Comparison of ENCODE assay signal across 16 cellular contexts in the genomic region with DNA sequence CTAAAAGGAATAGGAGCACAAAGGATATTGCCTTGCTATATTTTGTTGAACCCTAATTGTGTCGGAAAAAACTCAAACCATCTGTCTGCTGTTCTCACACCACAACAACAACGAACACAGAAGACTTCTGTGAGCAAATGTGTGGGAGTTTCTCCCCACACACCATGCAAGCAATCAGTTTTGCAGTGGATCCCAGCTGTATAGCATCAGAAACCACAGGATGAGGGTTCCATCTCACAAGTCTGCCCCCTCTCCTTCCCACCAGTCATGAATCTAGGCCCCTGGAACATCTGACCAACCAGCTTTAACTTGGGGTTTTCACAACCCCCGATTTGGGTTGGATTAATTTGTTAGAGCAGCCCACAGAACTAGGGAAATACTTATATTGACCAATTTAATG.
"Had no signal": no experiment of that assay in that cellular context is flagged by ENCODE, and none has a peak within 500 bp of the region (broad histone marks: within the 10 kb centered on the region; RNA-seq: fewer than 3 reads in every experiment).

No MANE protein-coding gene starts in this region.

- FAIRE-seq: small intestine had no signal

- H3K27me3 ChIP-seq: adrenal gland, brain microvascular endothelial cell had no signal

- DNase-seq: activated naive CD4-positive, alpha-beta T cell treated with anti-CD3 and anti-CD28 coated beads for 36 hours; adrenal gland; brain microvascular endothelial cell; cerebellar nuclear complex; dermis blood vessel endothelial cell; immature natural killer cell; naive thymus-derived CD4-positive, alpha-beta T cell; nucleus accumbens; right cardiac atrium; small intestine; T-helper 9 cell; trophoblast cell had no signal

- H3K27ac ChIP-seq: adrenal gland, brain microvascular endothelial cell, VCaP had no signal

- H3K9me3 Mint-ChIP-seq: activated naive CD4-positive, alpha-beta T cell treated with anti-CD3 and anti-CD28 coated beads for 36 hours; activated T-helper 17 cell treated with anti-CD3 and anti-CD28 coated beads, Interleukin-2, amount 50 U/mL, for 72 hours; immature natural killer cell; naive thymus-derived CD4-positive, alpha-beta T cell; stimulated activated memory B cell treated with anti-CD40 and anti-IgM and Interleukin-4, amounts not matched to agents 10 μg/mL and 1 μg/mL and 100 μg/mL, for 72 hours had no signal

- H3K9me3 ChIP-seq: adrenal gland had no signal

- H3K36me3 ChIP-seq: adrenal gland, brain microvascular endothelial cell had no signal

- H3K27me3 Mint-ChIP-seq: activated T-helper 17 cell treated with anti-CD3 and anti-CD28 coated beads, Interleukin-2, amount 50 U/mL, for 72 hours; naive thymus-derived CD4-positive, alpha-beta T cell; progenitor cell of endocrine pancreas; stimulated activated memory B cell treated with anti-CD40 and anti-IgM and Interleukin-4, amounts not matched to agents 10 μg/mL and 1 μg/mL and 100 μg/mL, for 72 hours had no signal

- H3K4me3 Mint-ChIP-seq: activated naive CD4-positive, alpha-beta T cell treated with anti-CD3 and anti-CD28 coated beads for 36 hours; activated T-helper 17 cell treated with anti-CD3 and anti-CD28 coated beads, Interleukin-2, amount 50 U/mL, for 72 hours; immature natural killer cell; naive thymus-derived CD4-positive, alpha-beta T cell; stimulated activated memory B cell treated with anti-CD40 and anti-IgM and Interleukin-4, amounts not matched to agents 10 μg/mL and 1 μg/mL and 100 μg/mL, for 72 hours had no signal

- H3K27ac Mint-ChIP-seq: activated naive CD4-positive, alpha-beta T cell treated with anti-CD3 and anti-CD28 coated beads for 36 hours; activated T-helper 17 cell treated with anti-CD3 and anti-CD28 coated beads, Interleukin-2, amount 50 U/mL, for 72 hours; progenitor cell of endocrine pancreas; stimulated activated memory B cell treated with anti-CD40 and anti-IgM and Interleukin-4, amounts not matched to agents 10 μg/mL and 1 μg/mL and 100 μg/mL, for 72 hours had no signal

- H3K4me3 ChIP-seq: adrenal gland had no signal

- H3K4me1 Mint-ChIP-seq: activated T-helper 17 cell treated with anti-CD3 and anti-CD28 coated beads, Interleukin-2, amount 50 U/mL, for 72 hours; stimulated activated memory B cell treated with anti-CD40 and anti-IgM and Interleukin-4, amounts not matched to agents 10 μg/mL and 1 μg/mL and 100 μg/mL, for 72 hours had no signal

- H3K36me3 Mint-ChIP-seq: immature natural killer cell; naive thymus-derived CD4-positive, alpha-beta T cell; stimulated activated memory B cell treated with anti-CD40 and anti-IgM and Interleukin-4, amounts not matched to agents 10 μg/mL and 1 μg/mL and 100 μg/mL, for 72 hours had no signal

- ATAC-seq: activated T-helper 17 cell treated with anti-CD3 and anti-CD28 coated beads, Interleukin-2, amount 50 U/mL, for 72 hours; naive thymus-derived CD4-positive, alpha-beta T cell; right cardiac atrium; stimulated activated memory B cell treated with anti-CD40 and anti-IgM and Interleukin-4, amounts not matched to agents 10 μg/mL and 1 μg/mL and 100 μg/mL, for 72 hours had no signal
